ENCODE assay signal across 13 cellular contexts in the genomic region with DNA sequence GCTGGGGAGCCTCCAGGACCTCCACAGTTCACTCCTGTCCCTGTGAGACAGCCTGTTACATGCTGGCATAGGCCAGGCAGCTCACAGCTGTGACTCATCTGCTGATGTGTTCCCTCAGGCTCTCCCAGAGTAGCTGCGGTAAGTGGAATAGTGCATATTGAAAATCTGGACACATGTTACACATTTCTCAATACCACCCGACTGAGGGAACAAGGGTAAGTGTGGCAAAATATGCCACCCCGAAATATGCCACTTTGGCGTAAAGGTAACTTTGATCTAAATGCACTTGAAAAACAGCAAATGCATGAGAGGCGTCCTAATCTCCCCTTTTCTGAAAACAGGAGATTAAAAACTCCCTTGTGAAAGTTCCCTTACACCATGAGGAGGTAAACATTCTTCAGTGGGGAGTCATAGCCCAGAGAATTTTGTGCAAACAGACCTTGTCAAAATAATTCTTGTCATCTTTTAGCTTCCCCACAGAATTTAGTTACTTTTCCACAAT.
A peak's percentile ranks its signal among the peaks of the same experiment; 100 is the strongest.
DNase-seq lines count a peak whose midpoint lies in the region; ATAC-seq, FAIRE-seq and TF ChIP-seq lines count a peak whose summit lies in the region.
"Had no signal": no experiment of that assay in that cellular context is flagged by ENCODE, and none has a peak within 500 bp of the region (broad histone marks: within the 10 kb centered on the region; RNA-seq: fewer than 3 reads in every experiment).

No MANE protein-coding gene starts in this region.

- peaks cover 36% of the 10 kb centered on the region for H3K4me1 Mint-ChIP-seq in chondrocyte (ENCODE audit: low read depth)
- H3K4me1 Mint-ChIP-seq in neural progenitor cell: peaks cover 6% of the 10 kb centered on the region
- H3K4me1 Mint-ChIP-seq: memory B cell had no signal

- POLR2A ChIA-PET in A549 (lab: Yijun Ruan, JAX): interaction anchor here (2.0 kb wide), 1 partner anchor 292 kb away, joined by 6 read pairs; no protein-coding TSS in a partner anchor

- 3% methylated on average over 5 of the region's 5 CpGs for WGBS in A549 (ENCODE audit: missing lambda C conversion rate)

- H3K36me3 ChIP-seq in neural progenitor cell (no peaks in the 10 kb centered on the region), kidney (ENCODE audit: control insufficient read depth in 1 of 2, insufficient read depth in 2 of 2, low read length in 2 of 2) (no peaks in the 10 kb centered on the region)
- H3K36me3 ChIP-seq: BLaER1 treated with 17β-estradiol and CSF1 and Interleukin-3, amounts not matched to agents 10 nM and 100 nM; breast epithelium had no signal

- no peak for TF ChIP-seq CTCF in A549 (IDR thresholded peaks at IDR 0.05)
- peak; percentile 5 for TF ChIP-seq CTCF in chondrocyte (IDR thresholded peaks at IDR 0.05)
- no peak for TF ChIP-seq CTCF in neural progenitor cell (IDR thresholded peaks at IDR 0.05)
- TF ChIP-seq CTCF in kidney (IDR thresholded peaks at IDR 0.05; ENCODE audit: borderline replicate concordance, extremely low read depth, insufficient read depth): no peak

- H3K27ac Mint-ChIP-seq in chondrocyte (ENCODE audit: unreplicated experiment) (peak overlapping the region; percentile 98), neural progenitor cell (no peak overlapping the region)
- H3K27ac Mint-ChIP-seq: memory B cell had no signal

- no peaks in the 10 kb centered on the region for H3K27me3 ChIP-seq in neural progenitor cell
- H3K27me3 ChIP-seq: BLaER1 treated with 17β-estradiol and CSF1 and Interleukin-3, amounts not matched to agents 10 nM and 100 nM; breast epithelium had no signal

- no peak overlapping the region for H2AFZ ChIP-seq in neural progenitor cell (replicated peaks)

- FAIRE-seq in A549 (lab: Jason Lieb, UNC) (peak; percentile 98), kidney (lab: Jason Lieb, UNC) (no peak)

- peak; percentile 100 for ATAC-seq in A549
- ATAC-seq in activated CD4-positive, CD25-positive, alpha-beta regulatory T cell treated with anti-CD3 and anti-CD28 coated beads, Interleukin-2, amount 50 U/mL, for 24 hours: no peak

- peaks cover 6% of the 10 kb centered on the region for H3K9me3 Mint-ChIP-seq in chondrocyte (ENCODE audit: low read depth)
- H3K9me3 Mint-ChIP-seq in neural progenitor cell: no peaks in the 10 kb centered on the region
- H3K9me3 Mint-ChIP-seq: memory B cell had no signal

- H3K79me2 ChIP-seq in neural progenitor cell (ENCODE audit: low read depth): no peaks in the 10 kb centered on the region

- H3K4me1 ChIP-seq in A549 (peaks cover 31% of the 10 kb centered on the region), neural progenitor cell (no peaks in the 10 kb centered on the region), kidney (ENCODE audit: control insufficient read depth in 1 of 2, insufficient read depth in 1 of 2, low read depth in 1 of 2, low read length in 2 of 2) (no peaks in the 10 kb centered on the region)
- H3K4me1 ChIP-seq: BLaER1 treated with 17β-estradiol and CSF1 and Interleukin-3, amounts not matched to agents 10 nM and 100 nM; breast epithelium had no signal

- CTCF ChIA-PET in A549 (lab: Yijun Ruan, JAX): interaction anchor here (0.8 to 2.5 kb wide), 3 partner anchors 180 to 558 kb away, joined by 3 to 9 read pairs (median 4); partner anchors contain the start of gene CCDC85A

- TF ChIP-seq RAD21 in A549 (conservative IDR thresholded peaks at IDR 0.05 in 1 of 2, IDR thresholded peaks at IDR 0.05 in 1 of 2): peak in 1 of 2 experiments; percentile 22

- H3K36me3 Mint-ChIP-seq in chondrocyte (ENCODE audit: low read depth): no peaks in the 10 kb centered on the region
- H3K36me3 Mint-ChIP-seq in neural progenitor cell: no peaks in the 10 kb centered on the region
- H3K36me3 Mint-ChIP-seq: memory B cell had no signal

- intact Hi-C loops in kidney (cut with DNase I): no loop called here

- H3K4me3 ChIP-seq in A549 (peak overlapping the region; percentile 19; the same call in 2 of the 3 replicates), neural progenitor cell (no peak overlapping the region), kidney (ENCODE audit: low read length in 2 of 2) (no peak overlapping the region)
- H3K4me3 ChIP-seq: BLaER1 treated with 17β-estradiol and CSF1 and Interleukin-3, amounts not matched to agents 10 nM and 100 nM; breast epithelium had no signal

- no peaks in the 10 kb centered on the region for H3K9me3 ChIP-seq in A549
- no peaks in the 10 kb centered on the region for H3K9me3 ChIP-seq in neural progenitor cell (ENCODE audit: low read depth)
- H3K9me3 ChIP-seq in kidney (ENCODE audit: control insufficient read depth in 1 of 2, low read length in 2 of 2): no peaks in the 10 kb centered on the region
- H3K9me3 ChIP-seq: BLaER1 treated with 17β-estradiol and CSF1 and Interleukin-3, amounts not matched to agents 10 nM and 100 nM; breast epithelium had no signal

- no peaks in the 10 kb centered on the region for H4K20me1 ChIP-seq in neural progenitor cell (ENCODE audit: low read depth)
- H4K20me1 ChIP-seq: BLaER1 treated with 17β-estradiol and CSF1 and Interleukin-3, amounts not matched to agents 10 nM and 100 nM had no signal

- peak; percentile 44 to 72; a peak in 3 of 5 replicates for TF ChIP-seq EP300 in A549 (IDR thresholded peaks at IDR 0.05)

- no peaks in the 10 kb centered on the region for H3K27me3 Mint-ChIP-seq in chondrocyte (ENCODE audit: low read depth)
- H3K27me3 Mint-ChIP-seq in neural progenitor cell (ENCODE audit: insufficient read depth, low read depth): no peaks in the 10 kb centered on the region
- H3K27me3 Mint-ChIP-seq: memory B cell had no signal

- H3K27ac ChIP-seq in A549 (peak overlapping the region; percentile 84 to 87), neural progenitor cell (no peak overlapping the region), kidney (ENCODE audit: low read depth in 2 of 2, low read length in 2 of 2) (no peak overlapping the region)
- H3K27ac ChIP-seq: BLaER1 treated with 17β-estradiol and CSF1 and Interleukin-3, amounts not matched to agents 10 nM and 100 nM; breast epithelium had no signal

- TF ChIP-seq POLR2A in A549 (IDR thresholded peaks at IDR 0.05; ENCODE audit: low read length): no peak

- DNase-seq in A549 (ENCODE audit: low read depth in 1 of 2, low spot score in 1 of 2) (peak; percentile 84 to 91), LoVo (ENCODE audit: low spot score) (peak; percentile 15), chondrocyte (ENCODE audit: low spot score) (no peak), left kidney (ENCODE audit: low read depth, low spot score) (peak; percentile 4), neural progenitor cell (ENCODE audit: low spot score) (no peak), kidney (no peak), NCI-H2107 (lab: John Stamatoyannopoulos, UW) (no peak)
- DNase-seq: activated CD4-positive, alpha-beta T cell treated with anti-CD3 and anti-CD28 coated beads, Interleukin-2, amount 50 U/mL, for 4 hours; NCI-H1930 had no signal

- peak overlapping the region; percentile 35 for H3K4me3 Mint-ChIP-seq in chondrocyte (ENCODE audit: unreplicated experiment)
- H3K4me3 Mint-ChIP-seq in neural progenitor cell: no peak overlapping the region
- H3K4me3 Mint-ChIP-seq: memory B cell had no signal

- no peak overlapping the region for H3K9ac ChIP-seq in neural progenitor cell
- H3K9ac ChIP-seq in kidney (ENCODE audit: low read length in 2 of 2): no peak overlapping the region
- H3K9ac ChIP-seq: BLaER1 treated with 17β-estradiol and CSF1 and Interleukin-3, amounts not matched to agents 10 nM and 100 nM had no signal

- H3K4me2 ChIP-seq in A549: peak overlapping the region; percentile 66
- no peak overlapping the region for H3K4me2 ChIP-seq in neural progenitor cell
- H3K4me2 ChIP-seq: BLaER1 treated with 17β-estradiol and CSF1 and Interleukin-3, amounts not matched to agents 10 nM and 100 nM had no signal

- H3F3A ChIP-seq in neural progenitor cell (ENCODE audit: low read depth): no peaks in the 10 kb centered on the region

TF ChIP-seq in A549, 52 proteins besides CTCF, POLR2A, EP300 and RAD21 (continues in another document):
- TF ChIP-seq RARB (CRISPR knock-in tag; IDR thresholded peaks at IDR 0.05) (0 out of 2 replicates have a peak, but pooled peaks have one; percentile 24), JUNB (IDR thresholded peaks at IDR 0.05) (peak; percentile 95), CEBPB (IDR thresholded peaks at IDR 0.05) (peak; percentile 90 to 94), FOSL2 (IDR thresholded peaks at IDR 0.05) (peak; percentile 88), FOSL2 (CRISPR knock-in tag; IDR thresholded peaks at IDR 0.05) (peak; percentile 88), REST (IDR thresholded peaks at IDR 0.05) (no peak)
- TF ChIP-seq, protein P1, sequence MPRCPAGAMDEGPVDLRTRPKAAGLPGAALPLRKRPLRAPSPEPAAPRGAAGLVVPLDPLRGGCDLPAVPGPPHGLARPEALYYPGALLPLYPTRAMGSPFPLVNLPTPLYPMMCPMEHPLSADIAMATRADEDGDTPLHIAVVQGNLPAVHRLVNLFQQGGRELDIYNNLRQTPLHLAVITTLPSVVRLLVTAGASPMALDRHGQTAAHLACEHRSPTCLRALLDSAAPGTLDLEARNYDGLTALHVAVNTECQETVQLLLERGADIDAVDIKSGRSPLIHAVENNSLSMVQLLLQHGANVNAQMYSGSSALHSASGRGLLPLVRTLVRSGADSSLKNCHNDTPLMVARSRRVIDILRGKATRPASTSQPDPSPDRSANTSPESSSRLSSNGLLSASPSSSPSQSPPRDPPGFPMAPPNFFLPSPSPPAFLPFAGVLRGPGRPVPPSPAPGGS (IDR thresholded peaks at IDR 0.05): peak; percentile 51; the same call in 1 of the 3 replicates

Comparison
In these comparisons a context has a peak if more than half of its experiments do, and no peak if none do; other contexts are left out.
1. ATAC-seq: peak in A549 (2 of 2); none in activated CD4-positive, CD25-positive, alpha-beta regulatory T cell treated with anti-CD3 and anti-CD28 coated beads, Interleukin-2, amount 50 U/mL, for 24 hours (0 of 2).
2. DNase-seq: peak in A549 (2 of 2), LoVo (single experiment) and left kidney (single experiment); none in chondrocyte (single experiment), neural progenitor cell (single experiment), kidney (single experiment) and NCI-H2107 (single experiment).
3. H3K27ac ChIP-seq: peak in A549 (2 of 2); none in neural progenitor cell (single experiment) and kidney (0 of 2).